19 cellular contexts compared by ENCODE assay signal in the genomic region with DNA sequence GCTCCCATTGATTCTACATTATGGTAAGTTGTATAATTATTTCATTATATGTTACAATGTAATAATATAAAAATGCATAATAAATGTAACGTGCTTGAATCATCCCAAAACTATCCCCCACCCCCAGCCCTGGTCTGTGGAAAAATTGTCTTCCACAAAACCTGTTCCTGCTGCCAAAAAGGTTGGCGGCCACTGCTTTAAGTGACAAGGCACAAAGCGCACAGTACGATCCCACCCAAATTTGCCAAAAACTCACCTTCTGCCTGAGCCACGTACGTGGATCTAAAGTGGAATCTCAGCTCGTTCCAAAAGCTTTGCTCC. TPM values are rescaled to one million over a fixed set of nuclear protein-coding genes. Genes with fewer than 3 reads are reported as not detected.
DNase-seq lines count a peak whose midpoint lies in the region; ATAC-seq and TF ChIP-seq lines count a peak whose summit lies in the region.
"Had no signal": no experiment of that assay in that cellular context is flagged by ENCODE, and none has a peak within 500 bp of the region (broad histone marks: within the 10 kb centered on the region; RNA-seq: fewer than 3 reads in every experiment).

No MANE protein-coding gene starts in this region.

- no peaks in the 10 kb centered on the region for H3K9me3 ChIP-seq in IMR-90 (ENCODE audit: control insufficient read depth, insufficient read depth, low read length)
- H3K9me3 ChIP-seq in endodermal cell (ENCODE audit: control insufficient read depth, low read length), result no peaks in the 10 kb centered on the region
- H3K9me3 ChIP-seq: ascending aorta, heart left ventricle, left ventricle myocardium inferior, sigmoid colon had no signal

- no peaks in the 10 kb centered on the region; the same call in 1 of the 2 replicates for H4K20me1 ChIP-seq in IMR-90 (ENCODE audit: insufficient read depth, low read length)

- H3K36me3 ChIP-seq in IMR-90 (ENCODE audit: control insufficient read depth, insufficient read depth, low read length) (peaks cover 8% of the 10 kb centered on the region; the same call in 1 of the 2 replicates), endodermal cell (ENCODE audit: control insufficient read depth, insufficient read depth, low read length) (no peaks in the 10 kb centered on the region)
- H3K36me3 ChIP-seq: ascending aorta, left ventricle myocardium inferior, sigmoid colon had no signal

- H3K9me1 ChIP-seq in IMR-90 (ENCODE audit: insufficient read depth, low read length), result peaks cover 24% of the 10 kb centered on the region

- intact Hi-C loops in IMR-90 (cut with micrococcal nuclease) (no loop called here), posterior vena cava (cut with DNase I) (loop anchor here in 1 of 2 donors (5.0 kb wide), 1 partner anchor 171 kb away; the partner anchor contains the start of gene TACO1)

- 92% methylated on average over 3 of the region's 7 CpGs; no CpG with 5 or more reads in 1 of the 2 experiments for WGBS in IMR-90 (ENCODE audit: extremely low coverage in 2 of 2, insufficient read length in 1 of 2), 2 experiments
- 91 to 92% methylated on average over 6 to 7 of the region's 7 CpGs for WGBS in endodermal cell (ENCODE audit: insufficient coverage in 1 of 2, insufficient read length in 1 of 2), 2 experiments

- H3K18ac ChIP-seq in IMR-90 (ENCODE audit: low read depth, low read length), result no peak overlapping the region

- DNase-seq in IMR-90 (no peak), endodermal cell (no peak), posterior vena cava (ENCODE audit: low spot score) (peak; percentile 53), HuH-7.5 (ENCODE audit: low spot score) (no peak), ureter (ENCODE audit: low spot score) (no peak), NCI-H345 (lab: John Stamatoyannopoulos, UW) (no peak)
- DNase-seq: activated CD4-positive, alpha-beta T cell treated with anti-CD3 and anti-CD28 coated beads, Interleukin-2, amount 10 ng/mL, durations not matched to agents 7 days and 5 days; activated naive CD4-positive, alpha-beta T cell treated with anti-CD3 and anti-CD28 coated beads for 36 hours; heart left ventricle; left ventricle myocardium inferior; NCI-H1694 treated with DMSO at 0.1 percent for 48 hours; NK-92 treated with Interleukin-12 subunit alpha and Interleukin-12 subunit beta, amount 100 ng/mL, for 24 hours; RPMI8226; sigmoid colon; stimulated activated CD4-positive, alpha-beta T cell treated with anti-CD3 and anti-CD28 coated beads, Interleukin-1b, Interleukin-23, amount 100 ng/mL, for 48 hours had no signal

- peak overlapping the region in 1 of 2 experiments; percentile 6; a peak in 1 of 4 replicates for H4K8ac ChIP-seq in IMR-90 (ENCODE audit: low read depth in 2 of 2, low read length in 2 of 2)

- in situ Hi-C loops in IMR-90 (cut with MboI; ENCODE audit: low sequenced_read_pairs), result no loop called here

- H2BK15ac ChIP-seq in IMR-90 (ENCODE audit: low read depth, low read length), result peak overlapping the region; percentile 32; the same call in 1 of the 3 replicates

- H3K27me3 ChIP-seq in IMR-90 (ENCODE audit: control insufficient read depth, insufficient read depth, low read length) (no peaks in the 10 kb centered on the region), endodermal cell (ENCODE audit: control insufficient read depth, insufficient read depth, low read length, poor library complexity, severe bottlenecking) (no peaks in the 10 kb centered on the region)
- H3K27me3 ChIP-seq: ascending aorta, heart left ventricle, sigmoid colon had no signal

- H4K5ac ChIP-seq in IMR-90 (ENCODE audit: low read depth, low read length), result 0 out of 2 replicates have a peak overlapping the region, but pooled peaks have one; percentile 13

- H2AK5ac ChIP-seq in IMR-90 (ENCODE audit: low read depth, low read length), result peak overlapping the region; percentile 27; the same call in 1 of the 2 replicates

- ATAC-seq in IMR-90 (ENCODE audit: low read depth) (no peak), GM21381 (IDR thresholded peaks at IDR 0.05; ENCODE audit: unreplicated experiment) (no peak)
- ATAC-seq: heart left ventricle had no signal

- peaks cover 0 to 9% of the 10 kb centered on the region in 2 experiments; a peak in 1 of 4 replicates for H3K79me1 ChIP-seq in IMR-90 (ENCODE audit: low read depth in 1 of 2, low read length in 2 of 2)

- H2AFZ ChIP-seq in IMR-90 (replicated peaks; ENCODE audit: low read length, poor library complexity), result no peak overlapping the region

- CTCF ChIA-PET in IMR-90 (lab: Yijun Ruan, JAX), result interaction anchor here (0.9 kb wide), 1 partner anchor 180 kb away, joined by 4 read pairs; no protein-coding TSS in a partner anchor

- H4K91ac ChIP-seq in IMR-90 (ENCODE audit: insufficient read depth, low read depth, low read length), result 0 out of 2 replicates have a peak overlapping the region, but pooled peaks have one; percentile 14

- no peak overlapping the region for H3K4me3 ChIP-seq in IMR-90 (ENCODE audit: insufficient read depth, low read depth, low read length)
- no peak overlapping the region for H3K4me3 ChIP-seq in endodermal cell (ENCODE audit: low read length)
- H3K4me3 ChIP-seq: ascending aorta, heart left ventricle, left ventricle myocardium inferior, sigmoid colon had no signal

- H3K9ac ChIP-seq in IMR-90 (ENCODE audit: low read depth, low read length) (no peak overlapping the region), endodermal cell (ENCODE audit: extremely low read depth, low read length, poor library complexity, severe bottlenecking) (no peak overlapping the region)

- POLR2A ChIA-PET in IMR-90 (lab: Charles Lee; ENCODE audit: unreplicated experiment), result no interaction called here

- no TSS peak for BruUV-seq in IMR-90 (replicated peaks; lab: Mats Ljungman, UMichigan)

- H2BK5ac ChIP-seq in IMR-90 (ENCODE audit: low read depth, low read length, poor library complexity, severe bottlenecking), result no peak overlapping the region

- peak overlapping the region; percentile 81 for H3K27ac ChIP-seq in 22Rv1
- no peak overlapping the region for H3K27ac ChIP-seq in IMR-90 (ENCODE audit: insufficient read depth, low read length)
- H3K27ac ChIP-seq in endodermal cell (ENCODE audit: low read depth, low read length), result peak overlapping the region; percentile 16
- H3K27ac ChIP-seq: ascending aorta, left ventricle myocardium inferior had no signal

- dilution Hi-C loops in IMR-90 (cut with HindIII; ENCODE audit: low sequenced_read_pairs, unreplicated experiment), result no loop called here

- H2BK20ac ChIP-seq in IMR-90 (ENCODE audit: low read depth, low read length), result peak overlapping the region; percentile 52; the same call in 1 of the 2 replicates

- H3K4me1 ChIP-seq in IMR-90 (ENCODE audit: control insufficient read depth, insufficient read depth, low read length), result peaks cover 34% of the 10 kb centered on the region
- H3K4me1 ChIP-seq in endodermal cell (ENCODE audit: control insufficient read depth, insufficient read depth, low read length), result peaks cover 11% of the 10 kb centered on the region

- H3K27ac Mint-ChIP-seq in endodermal cell, result no peak overlapping the region
- H3K27ac Mint-ChIP-seq: activated CD4-positive, alpha-beta T cell treated with anti-CD3 and anti-CD28 coated beads, Interleukin-2, amount 10 ng/mL, durations not matched to agents 7 days and 5 days; activated naive CD4-positive, alpha-beta T cell treated with anti-CD3 and anti-CD28 coated beads for 36 hours; stimulated activated naive CD8-positive, alpha-beta T cell treated with anti-CD3 and anti-CD28 coated beads, Interleukin-15, Interleukin-2, amounts not matched to agents 100 ng/mL and 50 ng/mL, for 24 hours had no signal

- H3K4ac ChIP-seq in IMR-90 (ENCODE audit: low read depth, low read length), result peak overlapping the region; percentile 15

- no peak overlapping the region for H3K23ac ChIP-seq in IMR-90 (ENCODE audit: low read depth, low read length)

- H3K56ac ChIP-seq in IMR-90 (ENCODE audit: extremely low read depth, insufficient read depth, low read length), result no peak overlapping the region

- peaks cover 28% of the 10 kb centered on the region for H3K4me1 Mint-ChIP-seq in endodermal cell

- H3K14ac ChIP-seq in IMR-90 (replicated peaks; ENCODE audit: low read depth, low read length), result peak overlapping the region; percentile 2; the same call in 1 of the 2 replicates

- no peak overlapping the region for H3K4me3 Mint-ChIP-seq in endodermal cell
- H3K4me3 Mint-ChIP-seq: activated CD4-positive, alpha-beta T cell treated with anti-CD3 and anti-CD28 coated beads, Interleukin-2, amount 10 ng/mL, durations not matched to agents 7 days and 5 days; activated naive CD4-positive, alpha-beta T cell treated with anti-CD3 and anti-CD28 coated beads for 36 hours; stimulated activated naive CD8-positive, alpha-beta T cell treated with anti-CD3 and anti-CD28 coated beads, Interleukin-15, Interleukin-2, amounts not matched to agents 100 ng/mL and 50 ng/mL, for 24 hours had no signal

- no peak overlapping the region for H2BK120ac ChIP-seq in IMR-90 (ENCODE audit: low read depth, low read length)

- no peaks in the 10 kb centered on the region for H3K27me3 Mint-ChIP-seq in endodermal cell (ENCODE audit: insufficient read depth)
- H3K27me3 Mint-ChIP-seq: activated CD4-positive, alpha-beta T cell treated with anti-CD3 and anti-CD28 coated beads, Interleukin-2, amount 10 ng/mL, durations not matched to agents 7 days and 5 days; stimulated activated naive CD8-positive, alpha-beta T cell treated with anti-CD3 and anti-CD28 coated beads, Interleukin-15, Interleukin-2, amounts not matched to agents 100 ng/mL and 50 ng/mL, for 24 hours had no signal

- no peak for TF ChIP-seq CTCF in 22Rv1 (IDR thresholded peaks at IDR 0.05)
- no peak for TF ChIP-seq CTCF in IMR-90 (conservative IDR thresholded peaks at IDR 0.05; ENCODE audit: low read depth, low read length)
- TF ChIP-seq CTCF in endodermal cell (conservative IDR thresholded peaks at IDR 0.05), result no peak

- no peak for TF ChIP-seq POLR2A in IMR-90 (IDR thresholded peaks at IDR 0.05; ENCODE audit: low read depth, low read length)

- peaks cover 20% of the 10 kb centered on the region for H3K36me3 Mint-ChIP-seq in endodermal cell (ENCODE audit: low read depth)

- H2AK9ac ChIP-seq in IMR-90 (replicated peaks; ENCODE audit: low read depth, low read length, poor library complexity), result no peak overlapping the region

- H3K9me3 Mint-ChIP-seq in endodermal cell, result no peaks in the 10 kb centered on the region
- H3K9me3 Mint-ChIP-seq: activated CD4-positive, alpha-beta T cell treated with anti-CD3 and anti-CD28 coated beads, Interleukin-2, amount 10 ng/mL, durations not matched to agents 7 days and 5 days; activated naive CD4-positive, alpha-beta T cell treated with anti-CD3 and anti-CD28 coated beads for 36 hours; stimulated activated naive CD8-positive, alpha-beta T cell treated with anti-CD3 and anti-CD28 coated beads, Interleukin-15, Interleukin-2, amounts not matched to agents 100 ng/mL and 50 ng/mL, for 24 hours had no signal

- H3K4me2 ChIP-seq in IMR-90 (ENCODE audit: low read depth, low read length), result no peak overlapping the region

- no peak for TF ChIP-seq RAD21 in IMR-90 (IDR thresholded peaks at IDR 0.05; ENCODE audit: low read length)

RNA-seq across cellular contexts. Expression of gene CYB561, which starts 14.5 kb away (rescaled TPM):
- total RNA-seq in IMR-90 (2012; rRNA removed), result 1.1 and 2.5 TPM in 2 replicates
- 3.0 and 3.8 TPM in 2 replicates for polyA plus RNA-seq in IMR-90 (2012; rRNA removed)
- polyA plus RNA-seq in IMR-90 (2012; cell fraction: cytosol; rRNA removed), result 1.8 and 5.0 TPM in 2 replicates
- polyA plus RNA-seq in IMR-90 (2012; cell fraction: nucleus; rRNA removed; ENCODE audit: low replicate concordance), result 2.9 and 8.1 TPM in 2 replicates
- total RNA-seq in endodermal cell, result 10 to 100 TPM; 24.4 to 27.5 TPM
- polyA plus RNA-seq in endodermal cell (2013, experiment 1 of 2), result 11.7 TPM
- polyA plus RNA-seq in endodermal cell (2013, experiment 2 of 2), result 10.6 TPM
- 10 to 100 TPM; 21.3 to 26.2 TPM for total RNA-seq in posterior vena cava
- 70.8 TPM for total RNA-seq in ureter

RNA-seq across cellular contexts. Expression of gene ACE, which starts 45.3 kb away (rescaled TPM):
- total RNA-seq in IMR-90 (2012; rRNA removed) (1.4 TPM in 2 replicates), endodermal cell (10 to 100 TPM in 1 of 2 donors, 1 to 10 TPM in 1; 4.6 to 12.5 TPM), posterior vena cava (10 to 100 TPM in 1 of 2 donors, 1 to 10 TPM in 1; 9.9 to 16.3 TPM), ureter (7.5 TPM)
- polyA plus RNA-seq in IMR-90 (2012; rRNA removed), result 3.5 and 5.8 TPM in 2 replicates
- 4.0 and 5.5 TPM in 2 replicates for polyA plus RNA-seq in IMR-90 (2012; cell fraction: cytosol; rRNA removed)
- 10.1 and 21.1 TPM in 2 replicates for polyA plus RNA-seq in IMR-90 (2012; cell fraction: nucleus; rRNA removed; ENCODE audit: low replicate concordance)
- polyA plus RNA-seq in endodermal cell (2013, experiment 1 of 2), result 1.6 TPM
- 1.9 TPM for polyA plus RNA-seq in endodermal cell (2013, experiment 2 of 2)
